7 cellular contexts compared by ENCODE assay signal in genomic region chr6:53317299-53317698, GRCh38. TPM values are rescaled to one million over a fixed set of nuclear protein-coding genes. Genes with fewer than 3 reads are reported as not detected.
DNase-seq lines count a peak whose midpoint lies in the region; ATAC-seq, FAIRE-seq and TF ChIP-seq lines count a peak whose summit lies in the region.
"Not testable (repeated sequence)": the region's sequence is repeated elsewhere in the genome, so short reads cannot be mapped to it uniquely, and the experiment has no call there.

No MANE protein-coding gene starts in this region.

- H3K27ac ChIP-seq in CD4-positive, CD25-positive, alpha-beta regulatory T cell (ENCODE audit: insufficient read depth, low read length, poor library complexity, severe bottlenecking); K562 (ENCODE audit: extremely low read depth, low read depth, low read length): not testable (repeated sequence)
- H3K27ac ChIP-seq in KOPT-K1 (ENCODE audit: low read depth, low read length, poor library complexity, severe bottlenecking), result peak overlapping the region; percentile 100

- CTCF ChIA-PET in activated B cell treated with CpG ODN at 0.5 μM for 24 hours (lab: Charles Lee); K562 (lab: Yijun Ruan, JAX; ENCODE audit: low intra/inter-chr PET ratio): not testable (repeated sequence)

- intact Hi-C loops in activated B cell treated with CpG ODN at 0.5 μM for 24 hours (cut with micrococcal nuclease); K562 (cut with micrococcal nuclease): not testable (repeated sequence)

- H3K27ac Mint-ChIP-seq in CD4-positive, CD25-positive, alpha-beta regulatory T cell, result peak overlapping the region in 2 of 3 donors; percentile 66 to 81
- H3K27ac Mint-ChIP-seq in activated B cell treated with CpG ODN at 0.5 μM for 24 hours (peak overlapping the region; percentile 41), memory B cell (peak overlapping the region; percentile 76)
- peak overlapping the region; percentile 47 to 50 for H3K27ac Mint-ChIP-seq in natural killer cell treated with Interleukin-12 subunit alpha and Interleukin-12 subunit beta and Interleukin-15 and Interleukin-18, amount 100 ng/mL, for 72 hours
- peak overlapping the region; percentile 14 for H3K27ac Mint-ChIP-seq in stimulated activated naive B cell treated with anti-CD40 and anti-IgM and Interleukin-4, amounts not matched to agents 10 μg/mL and 1 μg/mL and 100 μg/mL, for 72 hours

- H3K36me3 Mint-ChIP-seq in CD4-positive, CD25-positive, alpha-beta regulatory T cell; natural killer cell treated with Interleukin-12 subunit alpha and Interleukin-12 subunit beta and Interleukin-15 and Interleukin-18, amount 100 ng/mL, for 72 hours: not testable (repeated sequence)
- H3K36me3 Mint-ChIP-seq in activated B cell treated with CpG ODN at 0.5 μM for 24 hours (ENCODE audit: low read depth) (peaks cover 38% of the 10 kb centered on the region), memory B cell (peaks cover 23% of the 10 kb centered on the region)
- peaks cover 13 to 31% of the 10 kb centered on the region in 2 donors for H3K36me3 Mint-ChIP-seq in stimulated activated naive B cell treated with anti-CD40 and anti-IgM and Interleukin-4, amounts not matched to agents 10 μg/mL and 1 μg/mL and 100 μg/mL, for 72 hours

- H3K4me2 ChIP-seq in K562 (ENCODE audit: insufficient read depth, low read length), result not testable (repeated sequence)

- H3K4me3 ChIP-seq in CD4-positive, CD25-positive, alpha-beta regulatory T cell (ENCODE audit: low read depth, low read length); K562: not testable (repeated sequence)

- H4K20me1 ChIP-seq in K562 (replicated peaks; ENCODE audit: control insufficient read depth, insufficient read depth, low read length), result not testable (repeated sequence)

- FAIRE-seq in K562 (lab: Jason Lieb, UNC), result not testable (repeated sequence)

- H3K4me1 Mint-ChIP-seq in CD4-positive, CD25-positive, alpha-beta regulatory T cell, result peaks cover 42 to 88% (median 76%) of the 10 kb centered on the region in 4 donors
- H3K4me1 Mint-ChIP-seq in activated B cell treated with CpG ODN at 0.5 μM for 24 hours, result peaks cover 82% of the 10 kb centered on the region
- H3K4me1 Mint-ChIP-seq in memory B cell, result peaks cover 54% of the 10 kb centered on the region
- H3K4me1 Mint-ChIP-seq in natural killer cell treated with Interleukin-12 subunit alpha and Interleukin-12 subunit beta and Interleukin-15 and Interleukin-18, amount 100 ng/mL, for 72 hours (ENCODE audit: low read depth in 2 of 2), result peaks cover 50 to 69% of the 10 kb centered on the region in 2 donors
- H3K4me1 Mint-ChIP-seq in stimulated activated naive B cell treated with anti-CD40 and anti-IgM and Interleukin-4, amounts not matched to agents 10 μg/mL and 1 μg/mL and 100 μg/mL, for 72 hours, result peaks cover 46 to 79% of the 10 kb centered on the region in 2 donors

- H3K9me3 Mint-ChIP-seq in CD4-positive, CD25-positive, alpha-beta regulatory T cell; activated B cell treated with CpG ODN at 0.5 μM for 24 hours; memory B cell; natural killer cell treated with Interleukin-12 subunit alpha and Interleukin-12 subunit beta and Interleukin-15 and Interleukin-18, amount 100 ng/mL, for 72 hours; stimulated activated naive B cell treated with anti-CD40 and anti-IgM and Interleukin-4, amounts not matched to agents 10 μg/mL and 1 μg/mL and 100 μg/mL, for 72 hours: not testable (repeated sequence)

- peaks cover 97% of the 10 kb centered on the region for H3K79me2 ChIP-seq in K562 (ENCODE audit: control insufficient read depth, insufficient read depth, low read length)

- not testable (repeated sequence) for H2AFZ ChIP-seq in K562 (ENCODE audit: low read depth, low read length)

- not testable (repeated sequence) for H3K36me3 ChIP-seq in CD4-positive, CD25-positive, alpha-beta regulatory T cell (ENCODE audit: control insufficient read depth, insufficient read depth, low read length); K562 (ENCODE audit: control insufficient read depth, insufficient read depth, low read length)
- H3K36me3 ChIP-seq in KOPT-K1 (ENCODE audit: insufficient read depth, low read length), result peaks cover 14% of the 10 kb centered on the region

- not testable (repeated sequence) for ATAC-seq in CD4-positive, CD25-positive, alpha-beta regulatory T cell (ENCODE audit: low read depth in 2 of 2); activated B cell treated with CpG ODN at 0.5 μM for 24 hours (ENCODE audit: low read depth); K562; memory B cell (ENCODE audit: low read depth); natural killer cell treated with Interleukin-12 subunit alpha and Interleukin-12 subunit beta and Interleukin-15 and Interleukin-18, amount 100 ng/mL, for 72 hours; stimulated activated naive B cell treated with anti-CD40 and anti-IgM and Interleukin-4, amounts not matched to agents 10 μg/mL and 1 μg/mL and 100 μg/mL, for 72 hours (replicated peaks)

- H3K9me3 ChIP-seq in CD4-positive, CD25-positive, alpha-beta regulatory T cell (ENCODE audit: control insufficient read depth in 2 of 2, low read length in 2 of 2); KOPT-K1 (ENCODE audit: insufficient read depth, low read length, poor library complexity, severe bottlenecking); K562 (replicated peaks; ENCODE audit: control insufficient read depth, insufficient read depth, low read depth, low read length): not testable (repeated sequence)

- TF ChIP-seq EP300 in K562 (IDR thresholded peaks at IDR 0.05; ENCODE audit: low read length), result not testable (repeated sequence)

- not testable (repeated sequence) for H3K9ac ChIP-seq in K562 (ENCODE audit: insufficient read depth in 1 of 2, low read depth in 2 of 2, low read length in 2 of 2)

- H3K27me3 Mint-ChIP-seq in CD4-positive, CD25-positive, alpha-beta regulatory T cell; activated B cell treated with CpG ODN at 0.5 μM for 24 hours; memory B cell; natural killer cell treated with Interleukin-12 subunit alpha and Interleukin-12 subunit beta and Interleukin-15 and Interleukin-18, amount 100 ng/mL, for 72 hours; stimulated activated naive B cell treated with anti-CD40 and anti-IgM and Interleukin-4, amounts not matched to agents 10 μg/mL and 1 μg/mL and 100 μg/mL, for 72 hours: not testable (repeated sequence)

- TF ChIP-seq POLR2A in K562 (conservative IDR thresholded peaks at IDR 0.05), result not testable (repeated sequence)

- WGBS in K562 (ENCODE audit: insufficient coverage, low coverage, missing lambda C conversion rate), result 54% methylated on average over 4 of the region's 8 CpGs

- not testable (repeated sequence) for H3K9me1 ChIP-seq in K562 (ENCODE audit: control insufficient read depth, insufficient read depth, low read length)

- not testable (repeated sequence) for H3K27me3 ChIP-seq in CD4-positive, CD25-positive, alpha-beta regulatory T cell (ENCODE audit: control insufficient read depth, insufficient read depth, low read length); K562 (ENCODE audit: control insufficient read depth in 2 of 2, insufficient read depth in 2 of 2, low read length in 2 of 2)

- TF ChIP-seq RAD21 in K562 (CRISPR knock-in tag; conservative IDR thresholded peaks at IDR 0.05 in 1 of 2, IDR thresholded peaks at IDR 0.05 in 1 of 2), result not testable (repeated sequence)

- not testable (repeated sequence) for TF ChIP-seq CTCF in activated B cell treated with CpG ODN at 0.5 μM for 24 hours (IDR thresholded peaks at IDR 0.05); K562 (IDR thresholded peaks at IDR 0.05 in 2 of 3, conservative IDR thresholded peaks at IDR 0.05 in 1 of 3; ENCODE audit: insufficient read depth in 2 of 3, low read depth in 1 of 3, low read length in 3 of 3)

- peak overlapping the region in 2 of 4 donors; percentile 0 to 14 for H3K4me3 Mint-ChIP-seq in CD4-positive, CD25-positive, alpha-beta regulatory T cell
- H3K4me3 Mint-ChIP-seq in activated B cell treated with CpG ODN at 0.5 μM for 24 hours; memory B cell; natural killer cell treated with Interleukin-12 subunit alpha and Interleukin-12 subunit beta and Interleukin-15 and Interleukin-18, amount 100 ng/mL, for 72 hours; stimulated activated naive B cell treated with anti-CD40 and anti-IgM and Interleukin-4, amounts not matched to agents 10 μg/mL and 1 μg/mL and 100 μg/mL, for 72 hours: not testable (repeated sequence)

- POLR2A ChIA-PET in activated B cell treated with CpG ODN at 0.5 μM for 24 hours (lab: Charles Lee); K562 (lab: Yijun Ruan, JAX): not testable (repeated sequence)

- BruUV-seq in K562 (replicated peaks; lab: Mats Ljungman, UMichigan), result not testable (repeated sequence)

- in situ Hi-C loops in K562 (cut with MboI), result not testable (repeated sequence)

- DNase-seq in CD4-positive, CD25-positive, alpha-beta regulatory T cell; activated B cell treated with CpG ODN at 0.5 μM for 24 hours; K562 (ENCODE audit: extremely low read depth in 1 of 4, low spot score in 3 of 4); memory B cell (ENCODE audit: low spot score in 2 of 2); natural killer cell treated with Interleukin-12 subunit alpha and Interleukin-12 subunit beta and Interleukin-15 and Interleukin-18, amount 100 ng/mL, for 72 hours (ENCODE audit: low spot score); stimulated activated naive B cell treated with anti-CD40 and anti-IgM and Interleukin-4, amounts not matched to agents 10 μg/mL and 1 μg/mL and 100 μg/mL, for 72 hours: not testable (repeated sequence)

- peaks cover 70% of the 10 kb centered on the region for H3K4me1 ChIP-seq in CD4-positive, CD25-positive, alpha-beta regulatory T cell (ENCODE audit: control insufficient read depth, insufficient read depth, low read length, poor library complexity, severe bottlenecking)
- peaks cover 16 to 43% of the 10 kb centered on the region in 2 experiments for H3K4me1 ChIP-seq in K562 (replicated peaks in 1 of 2; ENCODE audit: control insufficient read depth in 2 of 2, insufficient read depth in 2 of 2, low read length in 2 of 2)

RNA-seq across cellular contexts. Expression of gene ELOVL5, which starts 31.5 kb away (rescaled TPM):
- 201 TPM for total RNA-seq in CD4-positive, CD25-positive, alpha-beta regulatory T cell
- 100 to 1,000 TPM; 139 to 175 (median 154) TPM for polyA plus RNA-seq in CD4-positive, CD25-positive, alpha-beta regulatory T cell
- total RNA-seq in activated B cell treated with CpG ODN at 0.5 μM for 24 hours (109 and 127 TPM in 2 replicates), K562 (2014; rRNA removed) (70.6 and 80.6 TPM in 2 replicates), K562 (2014; rRNA removed; fragmentation: Illumina TruSeq; extraction: Trizol) (131 and 151 TPM in 2 replicates), K562 (2015; rRNA removed; fragmentation: Illumina TruSeq; extraction: Trizol) (122 and 132 TPM in 2 replicates), K562 (2021) (134 and 151 TPM in 2 replicates)
- 254 and 349 TPM in 2 replicates for total RNA-seq in K562 (2011; cell fraction: chromatin; rRNA removed; ENCODE audit: low replicate concordance)
- 242 and 277 TPM in 2 replicates for total RNA-seq in K562 (2011; cell fraction: nucleolus; rRNA removed)
- 310 and 344 TPM in 2 replicates for total RNA-seq in K562 (2011; cell fraction: nucleoplasm; rRNA removed)
- polyA plus RNA-seq in K562 (2011; rRNA removed) (245 TPM in 2 replicates), K562 (2014; fragmentation: Illumina TruSeq; extraction: Trizol) (150 and 172 TPM in 2 replicates), K562 (2014; fragmentation: Nextera tagmentation; extraction: Ambion mirVana) (100 to 1,000 TPM; 124 to 148 TPM), K562 (2014; rRNA removed) (107 and 109 TPM in 2 replicates)
- polyA plus RNA-seq in K562 (2011; cell fraction: cytosol; rRNA removed), result 106 and 186 TPM in 2 replicates
- polyA plus RNA-seq in K562 (2011; cell fraction: nucleus; rRNA removed), result 434 and 508 TPM in 2 replicates
- polyA plus RNA-seq in K562 (2012), result 143 and 177 TPM in 2 replicates
- polyA minus RNA-seq in K562 (2011; rRNA and poly(A)+ RNA removed), result 294 and 362 TPM in 2 replicates
- polyA minus RNA-seq in K562 (2011; cell fraction: cytosol; rRNA and poly(A)+ RNA removed), result 132 and 149 TPM in 2 replicates
- polyA minus RNA-seq in K562 (2011; cell fraction: nucleus; rRNA and poly(A)+ RNA removed), result 163 and 262 TPM in 2 replicates
- 100 to 1,000 TPM; 130 to 136 TPM for total RNA-seq in natural killer cell treated with Interleukin-12 subunit alpha and Interleukin-12 subunit beta and Interleukin-15 and Interleukin-18, amount 100 ng/mL, for 72 hours

Comparison
In these comparisons a context has a peak if more than half of its experiments do, and no peak if none do; other contexts are left out.
1. H3K27ac Mint-ChIP-seq: peak in every context shown above with its lines; median percentile 76 in memory B cell; 74 in CD4-positive, CD25-positive, alpha-beta regulatory T cell; 48 in natural killer cell treated with Interleukin-12 subunit alpha and Interleukin-12 subunit beta and Interleukin-15 and Interleukin-18, amount 100 ng/mL, for 72 hours; 41 in activated B cell treated with CpG ODN at 0.5 μM for 24 hours; 14 in stimulated activated naive B cell treated with anti-CD40 and anti-IgM and Interleukin-4, amounts not matched to agents 10 μg/mL and 1 μg/mL and 100 μg/mL, for 72 hours.